In genomic region chr4:90084277-90084966, GRCh38 we compare ENCODE assay signal across 15 cellular contexts. TPM values are rescaled to one million over a fixed set of nuclear protein-coding genes. Genes with fewer than 3 reads are reported as not detected.
DNase-seq lines count a peak whose midpoint lies in the region; ATAC-seq and TF ChIP-seq lines count a peak whose summit lies in the region.
"Had no signal": no experiment of that assay in that cellular context is flagged by ENCODE, and none has a peak within 500 bp of the region (broad histone marks: within the 10 kb centered on the region; RNA-seq: fewer than 3 reads in every experiment).

No MANE protein-coding gene starts in this region.

- H3K4me3 ChIP-seq in osteoblast (ENCODE audit: insufficient read depth, low read length): no peak overlapping the region

- H3K36me3 Mint-ChIP-seq in naive B cell: no peaks in the 10 kb centered on the region
- H3K36me3 Mint-ChIP-seq: CD14-positive monocyte; CD8-positive, alpha-beta T cell had no signal

- H3K36me3 ChIP-seq in osteoblast (ENCODE audit: insufficient read depth, low read length): no peaks in the 10 kb centered on the region

- no peak for TF ChIP-seq CTCF in osteoblast (IDR thresholded peaks at IDR 0.05; ENCODE audit: extremely low read depth, low read depth, low read length)

- H3K27ac Mint-ChIP-seq in naive B cell: peak overlapping the region in 1 of 6 donors; percentile 8
- H3K27ac Mint-ChIP-seq: CD8-positive, alpha-beta T cell had no signal

- H3K27me3 ChIP-seq in osteoblast (ENCODE audit: insufficient read depth, low read length): no peaks in the 10 kb centered on the region

- peak; percentile 5 for DNase-seq in DMS53 (lab: John Stamatoyannopoulos, UW)
- DNase-seq in DMS53 treated with DMSO at 0.1 percent for 48 hours (lab: John Stamatoyannopoulos, UW; ENCODE audit: unreplicated experiment): no peak
- DNase-seq in SK-MEL-5 (ENCODE audit: low read depth, low spot score): peak; percentile 3
- no peak for DNase-seq in naive B cell
- no peak for DNase-seq in hippocampal formation (lab: John Stamatoyannopoulos, UW)
- DNase-seq in osteoblast (ENCODE audit: insufficient read length, low spot score, missing footprints): no peak
- DNase-seq in COLO829 (ENCODE audit: low spot score): no peak
- DNase-seq: Caco-2; CD8-positive, alpha-beta T cell had no signal

- H3K79me2 ChIP-seq in osteoblast (ENCODE audit: insufficient read depth, low read length): no peaks in the 10 kb centered on the region

- ATAC-seq in naive B cell (ENCODE audit: low read depth in 2 of 2): peak; percentile 37 to 43
- ATAC-seq: CD8-positive, alpha-beta T cell; HCT116 had no signal

- no peaks in the 10 kb centered on the region for H4K20me1 ChIP-seq in osteoblast (ENCODE audit: insufficient read depth, low read length)

- H3K9me3 Mint-ChIP-seq in naive B cell: peaks cover 0 to 5% (median 2%) of the 10 kb centered on the region in 7 donors
- H3K9me3 Mint-ChIP-seq: CD8-positive, alpha-beta T cell had no signal

- no peak overlapping the region for H3K27ac ChIP-seq in osteoblast (ENCODE audit: low read depth, low read length)
- H3K27ac ChIP-seq: 22Rv1, HL-60 had no signal

- no peak overlapping the region for H3K4me3 Mint-ChIP-seq in naive B cell
- H3K4me3 Mint-ChIP-seq: CD14-positive monocyte; CD8-positive, alpha-beta T cell had no signal

- in situ Hi-C loops in SK-MEL-5 (cut with HindIII; ENCODE audit: low pct_unique_long_range_greater_than_20kb, low sequenced_read_pairs): no loop called here

- H3K9me3 ChIP-seq in osteoblast (ENCODE audit: low read depth, low read length): no peaks in the 10 kb centered on the region
- H3K9me3 ChIP-seq: Caco-2 had no signal

- H3K4me1 Mint-ChIP-seq in naive B cell: peaks cover 5 to 10% (median 10%) of the 10 kb centered on the region in 3 donors

- no peak overlapping the region for H3K4me2 ChIP-seq in osteoblast (ENCODE audit: insufficient read depth, low read length)

- H3K4me1 ChIP-seq in osteoblast (ENCODE audit: insufficient read depth, low read length): no peaks in the 10 kb centered on the region
- H3K4me1 ChIP-seq: Caco-2 had no signal

- no peak overlapping the region for H2AFZ ChIP-seq in osteoblast (ENCODE audit: low read length)

- peaks cover 0 to 5% (median 0%) of the 10 kb centered on the region in 3 donors for H3K27me3 Mint-ChIP-seq in naive B cell

RNA-seq across cellular contexts. Expression of gene CCSER1, which starts 42.8 kb away (rescaled TPM):
- total RNA-seq in SK-MEL-5 (2014; rRNA removed; shearing (Covaris generic)): 23.1 and 23.8 TPM in 2 replicates
- polyA plus RNA-seq in SK-MEL-5 (2015; cell fraction: cytosol; rRNA removed): 6.1 and 6.4 TPM in 2 replicates
- polyA plus RNA-seq in SK-MEL-5 (2015; cell fraction: nucleus; rRNA removed): 9.0 and 12.3 TPM in 2 replicates
- 10 to 100 TPM in 4 of 6 donors, 1 to 10 TPM in 1, not detected in 1; 4.4 to 16.4 (median 14.9) TPM for polyA plus RNA-seq in naive B cell (ENCODE audit: low read depth in 6 of 6)
- under 0.01 TPM in 1 of 2 replicates, not detected in the other for total RNA-seq in osteoblast
- total RNA-seq: A673 had no signal
- polyA plus RNA-seq: BJ had no signal

Comparison
In these comparisons a context has a peak if more than half of its experiments do, and no peak if none do; other contexts are left out.
1. DNase-seq: peak in DMS53 (single experiment) and SK-MEL-5 (single experiment); none in DMS53 treated with DMSO at 0.1 percent for 48 hours (single experiment), naive B cell (single experiment), hippocampal formation (0 of 2), osteoblast (single experiment) and COLO829 (single experiment).
2. RNA of gene CCSER1, which starts 42.8 kb away (total RNA-seq): 23.1 to 23.8 TPM in SK-MEL-5; under 0.01 TPM in osteoblast; every median in the first group is over 10 times any median in the second.